1 cellular context compared by ENCODE assay signal in the genomic region with DNA sequence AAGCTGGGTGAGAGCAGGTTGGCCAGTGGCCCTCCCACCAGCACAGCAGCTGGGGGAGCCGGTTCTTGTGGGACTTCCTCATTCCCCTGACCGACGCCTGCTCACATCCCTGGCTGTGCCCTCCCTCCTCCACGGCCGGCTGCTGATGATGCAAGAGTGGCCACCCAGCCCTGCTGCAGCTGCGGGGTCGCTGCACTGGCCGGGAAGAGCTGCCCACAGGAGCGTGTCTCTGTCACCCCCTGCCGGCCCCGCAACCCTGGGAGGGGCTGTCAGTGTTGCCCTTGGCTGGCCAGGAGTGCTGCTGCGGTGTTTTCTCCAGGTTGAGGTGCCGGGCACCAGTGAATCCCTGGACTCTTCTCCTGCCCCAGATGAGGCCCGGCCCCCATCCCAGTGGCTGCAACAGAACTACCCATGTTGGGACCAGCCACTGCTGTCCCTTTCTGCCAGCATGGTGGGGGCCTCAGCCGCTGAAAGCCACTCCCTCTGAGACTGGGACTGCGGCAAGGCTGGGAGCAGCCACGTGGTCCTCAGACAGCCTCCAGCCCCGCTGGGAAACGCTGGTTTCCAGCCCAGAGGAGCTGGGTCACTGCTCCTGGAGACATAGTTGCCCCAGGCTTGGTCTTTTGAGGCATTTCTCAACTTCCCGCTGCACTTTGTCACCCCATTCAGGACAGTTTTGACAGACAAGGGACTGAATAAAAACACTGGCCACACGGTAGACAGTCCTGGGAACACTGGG.
TF ChIP-seq lines count a peak whose summit lies in the region.

No MANE protein-coding gene starts in this region.

TF ChIP-seq in K562, 482 proteins besides CTCF, POLR2A, EP300 and RAD21 (continued from another document and continues in another):
- TF ChIP-seq, protein P1, sequence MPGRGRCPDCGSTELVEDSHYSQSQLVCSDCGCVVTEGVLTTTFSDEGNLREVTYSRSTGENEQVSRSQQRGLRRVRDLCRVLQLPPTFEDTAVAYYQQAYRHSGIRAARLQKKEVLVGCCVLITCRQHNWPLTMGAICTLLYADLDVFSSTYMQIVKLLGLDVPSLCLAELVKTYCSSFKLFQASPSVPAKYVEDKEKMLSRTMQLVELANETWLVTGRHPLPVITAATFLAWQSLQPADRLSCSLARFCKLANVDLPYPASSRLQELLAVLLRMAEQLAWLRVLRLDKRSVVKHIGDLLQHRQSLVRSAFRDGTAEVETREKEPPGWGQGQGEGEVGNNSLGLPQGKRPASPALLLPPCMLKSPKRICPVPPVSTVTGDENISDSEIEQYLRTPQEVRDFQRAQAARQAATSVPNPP (IDR thresholded peaks at IDR 0.05; ENCODE audit: borderline replicate concordance, insufficient read depth, insufficient read length), result no peak
- TF ChIP-seq, protein P2, sequence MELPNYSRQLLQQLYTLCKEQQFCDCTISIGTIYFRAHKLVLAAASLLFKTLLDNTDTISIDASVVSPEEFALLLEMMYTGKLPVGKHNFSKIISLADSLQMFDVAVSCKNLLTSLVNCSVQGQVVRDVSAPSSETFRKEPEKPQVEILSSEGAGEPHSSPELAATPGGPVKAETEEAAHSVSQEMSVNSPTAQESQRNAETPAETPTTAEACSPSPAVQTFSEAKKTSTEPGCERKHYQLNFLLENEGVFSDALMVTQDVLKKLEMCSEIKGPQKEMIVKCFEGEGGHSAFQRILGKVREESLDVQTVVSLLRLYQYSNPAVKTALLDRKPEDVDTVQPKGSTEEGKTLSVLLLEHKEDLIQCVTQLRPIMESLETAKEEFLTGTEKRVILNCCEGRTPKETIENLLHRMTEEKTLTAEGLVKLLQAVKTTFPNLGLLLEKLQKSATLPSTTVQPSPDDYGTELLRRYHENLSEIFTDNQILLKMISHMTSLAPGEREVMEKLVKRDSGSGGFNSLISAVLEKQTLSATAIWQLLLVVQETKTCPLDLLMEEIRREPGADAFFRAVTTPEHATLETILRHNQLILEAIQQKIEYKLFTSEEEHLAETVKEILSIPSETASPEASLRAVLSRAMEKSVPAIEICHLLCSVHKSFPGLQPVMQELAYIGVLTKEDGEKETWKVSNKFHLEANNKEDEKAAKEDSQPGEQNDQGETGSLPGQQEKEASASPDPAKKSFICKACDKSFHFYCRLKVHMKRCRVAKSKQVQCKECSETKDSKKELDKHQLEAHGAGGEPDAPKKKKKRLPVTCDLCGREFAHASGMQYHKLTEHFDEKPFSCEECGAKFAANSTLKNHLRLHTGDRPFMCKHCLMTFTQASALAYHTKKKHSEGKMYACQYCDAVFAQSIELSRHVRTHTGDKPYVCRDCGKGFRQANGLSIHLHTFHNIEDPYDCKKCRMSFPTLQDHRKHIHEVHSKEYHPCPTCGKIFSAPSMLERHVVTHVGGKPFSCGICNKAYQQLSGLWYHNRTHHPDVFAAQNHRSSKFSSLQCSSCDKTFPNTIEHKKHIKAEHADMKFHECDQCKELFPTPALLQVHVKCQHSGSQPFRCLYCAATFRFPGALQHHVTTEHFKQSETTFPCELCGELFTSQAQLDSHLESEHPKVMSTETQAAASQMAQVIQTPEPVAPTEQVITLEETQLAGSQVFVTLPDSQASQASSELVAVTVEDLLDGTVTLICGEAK (IDR thresholded peaks at IDR 0.05), result no peak
- TF ChIP-seq, protein P2 (CRISPR knock-in tag; IDR thresholded peaks at IDR 0.05), result no peak
- no peak for TF ChIP-seq ZNF780A (CRISPR knock-in tag; IDR thresholded peaks at IDR 0.05)
- 0 out of 2 replicates have a peak, but pooled peaks have one; percentile 14 for TF ChIP-seq FOXK1 (CRISPR knock-in tag; IDR thresholded peaks at IDR 0.05; ENCODE audit: borderline replicate concordance)
- TF ChIP-seq ZNF347 (CRISPR knock-in tag; IDR thresholded peaks at IDR 0.05; ENCODE audit: low read depth), result no peak
- TF ChIP-seq, protein P3, sequence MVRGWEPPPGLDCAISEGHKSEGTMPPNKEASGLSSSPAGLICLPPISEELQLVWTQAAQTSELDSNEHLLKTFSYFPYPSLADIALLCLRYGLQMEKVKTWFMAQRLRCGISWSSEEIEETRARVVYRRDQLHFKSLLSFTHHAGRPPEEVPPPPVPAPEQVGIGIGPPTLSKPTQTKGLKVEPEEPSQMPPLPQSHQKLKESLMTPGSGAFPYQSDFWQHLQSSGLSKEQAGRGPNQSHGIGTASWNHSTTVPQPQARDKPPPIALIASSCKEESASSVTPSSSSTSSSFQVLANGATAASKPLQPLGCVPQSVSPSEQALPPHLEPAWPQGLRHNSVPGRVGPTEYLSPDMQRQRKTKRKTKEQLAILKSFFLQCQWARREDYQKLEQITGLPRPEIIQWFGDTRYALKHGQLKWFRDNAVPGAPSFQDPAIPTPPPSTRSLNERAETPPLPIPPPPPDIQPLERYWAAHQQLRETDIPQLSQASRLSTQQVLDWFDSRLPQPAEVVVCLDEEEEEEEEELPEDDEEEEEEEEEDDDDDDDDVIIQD (CRISPR knock-in tag; IDR thresholded peaks at IDR 0.05), result no peak
- TF ChIP-seq MCM2 (IDR thresholded peaks at IDR 0.05; ENCODE audit: low read depth), result no peak
- TF ChIP-seq ZNF589 (CRISPR knock-in tag; IDR thresholded peaks at IDR 0.05; ENCODE audit: low read depth), result no peak
- no peak for TF ChIP-seq SNIP1 (IDR thresholded peaks at IDR 0.05; ENCODE audit: low read depth)
- peak; percentile 75 for TF ChIP-seq RBFOX2 (IDR thresholded peaks at IDR 0.05; ENCODE audit: low read depth, low read length)
- TF ChIP-seq ELF2 (CRISPR knock-in tag; IDR thresholded peaks at IDR 0.05), result peak; percentile 82
- no peak for TF ChIP-seq KAT2B (IDR thresholded peaks at IDR 0.05; ENCODE audit: low read depth, low read length)
- peak; percentile 88 for TF ChIP-seq CTBP1 (IDR thresholded peaks at IDR 0.05; ENCODE audit: borderline replicate concordance)
- no peak for TF ChIP-seq MCM5 (IDR thresholded peaks at IDR 0.05; ENCODE audit: low read depth)
- TF ChIP-seq CEBPG (CRISPR knock-in tag; IDR thresholded peaks at IDR 0.05), result peak; percentile 99
- TF ChIP-seq CEBPG (tag; conservative IDR thresholded peaks at IDR 0.05 in 1 of 2, IDR thresholded peaks at IDR 0.05 in 1 of 2), result peak; percentile 94 to 97
- no peak for TF ChIP-seq ZNF644 (tag; IDR thresholded peaks at IDR 0.05; ENCODE audit: low read depth)
- TF ChIP-seq POLR2B (IDR thresholded peaks at IDR 0.05; ENCODE audit: low read depth, partially characterized antibody), result no peak
- no peak for TF ChIP-seq BCOR (IDR thresholded peaks at IDR 0.05)
- TF ChIP-seq, protein P4, sequence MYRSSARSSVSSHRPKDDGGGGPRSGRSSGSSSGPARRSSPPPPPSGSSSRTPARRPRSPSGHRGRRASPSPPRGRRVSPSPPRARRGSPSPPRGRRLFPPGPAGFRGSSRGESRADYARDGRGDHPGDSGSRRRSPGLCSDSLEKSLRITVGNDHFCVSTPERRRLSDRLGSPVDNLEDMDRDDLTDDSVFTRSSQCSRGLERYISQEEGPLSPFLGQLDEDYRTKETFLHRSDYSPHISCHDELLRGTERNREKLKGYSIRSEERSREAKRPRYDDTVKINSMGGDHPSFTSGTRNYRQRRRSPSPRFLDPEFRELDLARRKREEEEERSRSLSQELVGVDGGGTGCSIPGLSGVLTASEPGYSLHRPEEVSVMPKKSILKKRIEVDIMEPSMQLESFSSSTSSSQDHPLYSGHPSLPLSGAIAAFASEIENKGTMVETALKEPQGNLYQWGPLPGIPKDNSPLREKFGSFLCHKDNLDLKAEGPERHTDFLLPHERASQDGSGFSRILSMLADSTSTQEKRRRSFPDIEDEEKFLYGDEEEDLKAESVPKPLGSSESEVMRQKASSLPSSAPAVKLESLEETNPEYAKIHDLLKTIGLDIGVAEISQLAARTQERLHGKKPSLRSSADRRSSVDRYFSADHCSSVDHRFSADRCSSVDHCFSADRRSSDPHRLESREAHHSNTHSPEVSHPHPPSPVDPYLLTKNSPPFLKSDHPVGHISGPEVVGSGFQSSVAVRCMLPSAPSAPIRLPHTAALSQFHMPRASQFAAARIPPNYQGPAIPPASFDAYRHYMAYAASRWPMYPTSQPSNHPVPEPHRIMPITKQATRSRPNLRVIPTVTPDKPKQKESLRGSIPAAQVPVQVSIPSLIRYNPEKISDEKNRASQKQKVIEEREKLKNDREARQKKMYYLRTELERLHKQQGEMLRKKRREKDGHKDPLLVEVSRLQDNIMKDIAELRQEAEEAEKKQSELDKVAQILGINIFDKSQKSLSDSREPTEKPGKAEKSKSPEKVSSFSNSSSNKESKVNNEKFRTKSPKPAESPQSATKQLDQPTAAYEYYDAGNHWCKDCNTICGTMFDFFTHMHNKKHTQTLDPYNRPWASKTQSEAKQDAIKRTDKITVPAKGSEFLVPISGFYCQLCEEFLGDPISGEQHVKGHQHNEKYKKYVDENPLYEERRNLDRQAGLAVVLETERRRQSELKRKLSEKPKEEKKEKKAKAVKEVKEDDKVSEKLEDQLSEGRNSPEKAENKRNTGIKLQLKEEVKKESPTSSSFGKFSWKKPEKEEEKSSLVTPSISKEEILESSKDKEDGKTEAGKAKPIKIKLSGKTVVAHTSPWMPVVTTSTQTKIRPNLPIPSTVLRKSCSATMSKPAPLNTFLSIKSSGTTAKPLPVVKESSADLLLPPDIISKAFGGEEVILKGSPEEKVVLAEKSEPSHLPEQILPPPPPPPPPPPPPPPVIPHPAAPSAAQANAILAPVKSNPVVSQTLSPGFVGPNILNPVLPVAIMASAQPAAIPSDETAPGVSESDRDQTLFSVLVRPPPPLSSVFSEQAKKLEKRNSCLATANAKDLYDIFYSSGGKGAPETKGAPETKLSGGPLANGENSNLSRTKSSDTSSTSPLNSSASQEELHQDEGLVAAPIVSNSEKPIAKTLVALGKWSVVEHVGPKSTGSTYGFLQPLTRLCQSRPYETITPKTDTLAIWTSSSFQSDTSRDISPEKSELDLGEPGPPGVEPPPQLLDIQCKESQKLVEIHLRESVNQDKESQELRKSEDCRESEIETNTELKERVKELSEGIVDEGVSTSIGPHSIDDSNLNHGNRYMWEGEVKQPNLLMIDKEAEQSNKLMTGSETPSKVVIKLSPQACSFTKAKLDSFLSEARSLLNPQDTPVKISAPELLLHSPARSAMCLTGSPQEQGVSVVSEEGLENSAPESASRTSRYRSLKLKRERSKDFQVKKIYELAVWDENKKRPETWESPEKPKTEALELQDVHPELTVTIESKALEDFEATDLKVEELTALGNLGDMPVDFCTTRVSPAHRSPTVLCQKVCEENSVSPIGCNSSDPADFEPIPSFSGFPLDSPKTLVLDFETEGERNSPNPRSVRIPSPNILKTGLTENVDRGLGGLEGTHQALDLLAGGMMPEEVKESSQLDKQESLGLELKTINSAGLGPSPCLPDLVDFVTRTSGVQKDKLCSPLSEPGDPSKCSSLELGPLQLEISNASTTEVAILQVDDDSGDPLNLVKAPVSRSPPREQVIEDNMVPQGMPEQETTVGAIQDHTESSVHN (IDR thresholded peaks at IDR 0.05; ENCODE audit: borderline replicate concordance in 1 of 2, low read depth in 1 of 2), result peak in 1 of 2 experiments; percentile 77; a peak in 1 of 4 replicates
- TF ChIP-seq MECOM (CRISPR knock-in tag; IDR thresholded peaks at IDR 0.05), result no peak
- peak; percentile 72 to 78 for TF ChIP-seq NRF1 (conservative IDR thresholded peaks at IDR 0.05 in 1 of 2, IDR thresholded peaks at IDR 0.05 in 1 of 2)
- TF ChIP-seq, protein P5, sequence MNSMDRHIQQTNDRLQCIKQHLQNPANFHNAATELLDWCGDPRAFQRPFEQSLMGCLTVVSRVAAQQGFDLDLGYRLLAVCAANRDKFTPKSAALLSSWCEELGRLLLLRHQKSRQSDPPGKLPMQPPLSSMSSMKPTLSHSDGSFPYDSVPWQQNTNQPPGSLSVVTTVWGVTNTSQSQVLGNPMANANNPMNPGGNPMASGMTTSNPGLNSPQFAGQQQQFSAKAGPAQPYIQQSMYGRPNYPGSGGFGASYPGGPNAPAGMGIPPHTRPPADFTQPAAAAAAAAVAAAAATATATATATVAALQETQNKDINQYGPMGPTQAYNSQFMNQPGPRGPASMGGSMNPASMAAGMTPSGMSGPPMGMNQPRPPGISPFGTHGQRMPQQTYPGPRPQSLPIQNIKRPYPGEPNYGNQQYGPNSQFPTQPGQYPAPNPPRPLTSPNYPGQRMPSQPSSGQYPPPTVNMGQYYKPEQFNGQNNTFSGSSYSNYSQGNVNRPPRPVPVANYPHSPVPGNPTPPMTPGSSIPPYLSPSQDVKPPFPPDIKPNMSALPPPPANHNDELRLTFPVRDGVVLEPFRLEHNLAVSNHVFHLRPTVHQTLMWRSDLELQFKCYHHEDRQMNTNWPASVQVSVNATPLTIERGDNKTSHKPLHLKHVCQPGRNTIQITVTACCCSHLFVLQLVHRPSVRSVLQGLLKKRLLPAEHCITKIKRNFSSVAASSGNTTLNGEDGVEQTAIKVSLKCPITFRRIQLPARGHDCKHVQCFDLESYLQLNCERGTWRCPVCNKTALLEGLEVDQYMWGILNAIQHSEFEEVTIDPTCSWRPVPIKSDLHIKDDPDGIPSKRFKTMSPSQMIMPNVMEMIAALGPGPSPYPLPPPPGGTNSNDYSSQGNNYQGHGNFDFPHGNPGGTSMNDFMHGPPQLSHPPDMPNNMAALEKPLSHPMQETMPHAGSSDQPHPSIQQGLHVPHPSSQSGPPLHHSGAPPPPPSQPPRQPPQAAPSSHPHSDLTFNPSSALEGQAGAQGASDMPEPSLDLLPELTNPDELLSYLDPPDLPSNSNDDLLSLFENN (IDR thresholded peaks at IDR 0.05; ENCODE audit: low read depth in 2 of 2, low read length in 2 of 2), result no peak
- no peak for TF ChIP-seq ZNF311 (CRISPR knock-in tag; IDR thresholded peaks at IDR 0.05)
- no peak for TF ChIP-seq ZNF76 (CRISPR knock-in tag; IDR thresholded peaks at IDR 0.05; ENCODE audit: borderline replicate concordance)
- TF ChIP-seq ZNF551 (CRISPR knock-in tag; IDR thresholded peaks at IDR 0.05), result no peak
- 0 out of 2 replicates have a peak, but pooled peaks have one; percentile 28 for TF ChIP-seq GATAD2B (IDR thresholded peaks at IDR 0.05; ENCODE audit: borderline replicate concordance)
- no peak for TF ChIP-seq HNRNPK (IDR thresholded peaks at IDR 0.05; ENCODE audit: low read depth, low read length, poor library complexity, severe bottlenecking)
- TF ChIP-seq BDP1 (IDR thresholded peaks at IDR 0.05; ENCODE audit: insufficient read depth, insufficient read length), result no peak
- TF ChIP-seq SPI1 (IDR thresholded peaks at IDR 0.05; ENCODE audit: borderline replicate concordance, low read depth, low read length), result peak; percentile 98
